16 cellular contexts compared by ENCODE assay signal in the genomic region with DNA sequence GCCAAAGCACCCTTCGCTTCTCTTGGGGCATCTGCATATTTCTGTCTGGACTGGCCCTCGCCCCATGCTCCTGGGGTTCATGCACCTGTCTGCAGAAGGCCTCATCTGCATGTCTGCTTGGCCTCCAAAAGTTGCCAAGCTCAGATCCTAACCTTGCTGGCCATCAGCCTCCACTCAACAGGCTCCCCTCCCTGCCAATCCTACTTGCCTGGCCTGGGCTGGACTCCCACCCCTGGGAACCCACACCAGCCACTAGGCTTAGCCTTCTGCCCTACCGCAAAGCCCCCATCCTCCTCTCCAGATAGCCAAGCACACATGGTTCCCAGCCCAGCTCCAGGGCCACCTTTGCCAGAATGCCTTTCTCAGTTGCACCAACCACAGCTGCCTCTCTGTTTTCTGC.
"Had no signal": no experiment of that assay in that cellular context is flagged by ENCODE, and none has a peak within 500 bp of the region (broad histone marks: within the 10 kb centered on the region; RNA-seq: fewer than 3 reads in every experiment).

No MANE protein-coding gene starts in this region.

- H3K9me3 Mint-ChIP-seq: dendritic cell treated with granulocyte-macrophage colony-stimulating factor and Interleukin-4, amounts not matched to agents 40 ng/mL and 50 ng/mL, for 4 days; effector memory CD8-positive, alpha-beta T cell; stimulated activated naive CD8-positive, alpha-beta T cell treated with anti-CD3 and anti-CD28 coated beads, Interleukin-15, Interleukin-2, amounts not matched to agents 100 ng/mL and 50 ng/mL, for 24 hours had no signal

- H3K4me3 ChIP-seq: esophagus squamous epithelium, gastroesophageal sphincter, testis, tibial nerve had no signal

- DNase-seq: cerebellar nuclear complex; effector memory CD8-positive, alpha-beta T cell; esophagus squamous epithelium; glutamatergic neuron; islet precursor cell; nephron progenitor cell; small intestine; stimulated activated CD4-positive, alpha-beta T cell treated with anti-CD3 and anti-CD28 coated beads, Interleukin-2, amount 100 ng/mL, for 48 hours; testis had no signal

- H3K27ac ChIP-seq: epithelial cell of prostate, esophagus squamous epithelium, gastroesophageal sphincter, neutrophil, testis, tibial nerve had no signal

- H3K4me3 Mint-ChIP-seq: dendritic cell treated with granulocyte-macrophage colony-stimulating factor and Interleukin-4, amounts not matched to agents 40 ng/mL and 50 ng/mL, for 4 days; effector memory CD8-positive, alpha-beta T cell; mesothelial cell of epicardium; nephron progenitor cell; stimulated activated naive CD8-positive, alpha-beta T cell treated with anti-CD3 and anti-CD28 coated beads, Interleukin-15, Interleukin-2, amounts not matched to agents 100 ng/mL and 50 ng/mL, for 24 hours had no signal

- H3K27ac Mint-ChIP-seq: dendritic cell treated with granulocyte-macrophage colony-stimulating factor and Interleukin-4, amounts not matched to agents 40 ng/mL and 50 ng/mL, for 4 days; effector memory CD8-positive, alpha-beta T cell; mesothelial cell of epicardium; nephron progenitor cell; stimulated activated naive CD8-positive, alpha-beta T cell treated with anti-CD3 and anti-CD28 coated beads, Interleukin-15, Interleukin-2, amounts not matched to agents 100 ng/mL and 50 ng/mL, for 24 hours had no signal

- ATAC-seq: effector memory CD8-positive, alpha-beta T cell; gastroesophageal sphincter had no signal

- H3K27me3 ChIP-seq: testis had no signal

- H3K9me3 ChIP-seq: esophagus squamous epithelium, gastroesophageal sphincter, neutrophil, testis, tibial nerve had no signal

- H3K36me3 ChIP-seq: esophagus squamous epithelium, gastroesophageal sphincter, neutrophil, tibial nerve had no signal

- H3K4me1 Mint-ChIP-seq: mesothelial cell of epicardium had no signal

- H3K4me1 ChIP-seq: esophagus squamous epithelium, gastroesophageal sphincter, testis, tibial nerve had no signal

- H3K36me3 Mint-ChIP-seq: mesothelial cell of epicardium had no signal
